Comparison of ENCODE assay signal across 21 cellular contexts in the genomic region with DNA sequence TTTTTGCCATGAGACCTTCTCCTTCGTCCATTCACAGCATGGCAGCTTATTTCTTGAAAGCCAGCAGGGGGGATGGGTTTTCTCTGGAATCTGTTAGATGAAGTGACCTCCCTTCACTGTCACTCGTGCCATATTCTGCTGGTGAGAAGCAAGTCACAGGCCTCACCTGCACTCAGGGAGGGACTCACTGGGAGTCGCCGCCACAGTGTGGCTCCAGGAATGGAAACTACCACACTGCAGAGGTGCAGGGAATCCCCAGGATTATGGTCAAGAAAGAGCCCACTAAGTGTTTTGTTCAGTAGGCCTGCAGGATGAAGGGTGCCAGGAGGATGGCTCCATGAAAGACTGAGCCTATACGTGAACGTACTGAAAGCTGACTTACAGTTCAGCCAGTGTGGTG.
DNase-seq lines count a peak whose midpoint lies in the region; ATAC-seq and TF ChIP-seq lines count a peak whose summit lies in the region.
"Had no signal": no experiment of that assay in that cellular context is flagged by ENCODE, and none has a peak within 500 bp of the region (broad histone marks: within the 10 kb centered on the region; RNA-seq: fewer than 3 reads in every experiment).

No MANE protein-coding gene starts in this region.

- peaks cover 6% of the 10 kb centered on the region; the same call in 1 of the 2 replicates for H3K9me3 Mint-ChIP-seq in WTC11

- no peak overlapping the region for H3K27ac ChIP-seq in right atrium auricular region
- H3K27ac ChIP-seq: GM23248 had no signal

- peak overlapping the region; percentile 39 for H3K27ac Mint-ChIP-seq in WTC11
- H3K27ac Mint-ChIP-seq: CD4-positive, CD25-positive, alpha-beta regulatory T cell; CD8-positive, alpha-beta memory T cell had no signal

- no peaks in the 10 kb centered on the region for H3K27me3 ChIP-seq in right atrium auricular region
- H3K27me3 ChIP-seq: BE2C had no signal

- TF ChIP-seq CTCF in right atrium auricular region (IDR thresholded peaks at IDR 0.05) (no peak), WTC11 (IDR thresholded peaks at IDR 0.05) (no peak)

- CTCF ChIA-PET in WTC11 (lab: Charles Lee): no interaction called here

- no peaks in the 10 kb centered on the region for H3K36me3 ChIP-seq in right atrium auricular region
- H3K36me3 ChIP-seq: BE2C had no signal

- H3K4me3 Mint-ChIP-seq in WTC11: no peak overlapping the region
- H3K4me3 Mint-ChIP-seq: CD4-positive, CD25-positive, alpha-beta regulatory T cell; CD8-positive, alpha-beta memory T cell had no signal

- H3K4me1 Mint-ChIP-seq in WTC11: no peaks in the 10 kb centered on the region
- H3K4me1 Mint-ChIP-seq: CD8-positive, alpha-beta memory T cell had no signal

- intact Hi-C loops in left cardiac atrium (cut with DNase I): no loop called here
- intact Hi-C loops in posterior vena cava (cut with DNase I): no loop called here

- H3K4me3 ChIP-seq in right atrium auricular region: no peak overlapping the region
- H3K4me3 ChIP-seq: GM23248, K562 had no signal

- peak; percentile 42 for DNase-seq in right atrium auricular region (ENCODE audit: low spot score)
- no peak for DNase-seq in left cardiac atrium
- no peak for DNase-seq in WTC11 (ENCODE audit: low spot score)
- DNase-seq in mesenteric fat pad (ENCODE audit: low spot score): peak; percentile 43
- peak; percentile 50 for DNase-seq in posterior vena cava (ENCODE audit: low spot score)
- DNase-seq in GF-D8 (lab: John Stamatoyannopoulos, UW): no peak
- DNase-seq: ACHN; BE2C; C1 segment of cervical spinal cord; CD4-positive, CD25-positive, alpha-beta regulatory T cell; CD8-positive, alpha-beta memory T cell; COR-L47; DMS 273 treated with DMSO at 0.1 percent for 48 hours; DMS53; DND-41; EL; GM23248; IMR-90 had no signal

- ATAC-seq in left cardiac atrium (no peak), WTC11 (no peak), HG02852 (IDR thresholded peaks at IDR 0.05; ENCODE audit: unreplicated experiment) (no peak), HG03135 (IDR thresholded peaks at IDR 0.05; ENCODE audit: unreplicated experiment) (no peak)
- ATAC-seq: K562 had no signal

- no peaks in the 10 kb centered on the region for H3K9me3 ChIP-seq in right atrium auricular region
- H3K9me3 ChIP-seq: BE2C had no signal

- H3K36me3 Mint-ChIP-seq in WTC11: peaks cover 18% of the 10 kb centered on the region

- POLR2A ChIA-PET in WTC11 (lab: Charles Lee): no interaction called here

- no peaks in the 10 kb centered on the region for H3K27me3 Mint-ChIP-seq in WTC11 (ENCODE audit: low read depth)
- H3K27me3 Mint-ChIP-seq: CD4-positive, CD25-positive, alpha-beta regulatory T cell; CD8-positive, alpha-beta memory T cell had no signal

- H3K4me1 ChIP-seq in right atrium auricular region: no peaks in the 10 kb centered on the region
- H3K4me1 ChIP-seq: BE2C had no signal

TF ChIP-seq in WTC11, 78 proteins besides CTCF, POLR2A, EP300 and RAD21:
- TF ChIP-seq ZNF317 (CRISPR knock-in tag; IDR thresholded peaks at IDR 0.05; ENCODE audit: borderline replicate concordance, low read depth) (no peak), ZNF416 (CRISPR knock-in tag; IDR thresholded peaks at IDR 0.05) (no peak), SMAD4 (CRISPR knock-in tag; IDR thresholded peaks at IDR 0.05) (no peak), ZBTB21 (CRISPR knock-in tag; IDR thresholded peaks at IDR 0.05; ENCODE audit: borderline replicate concordance) (no peak), GRHL2 (CRISPR knock-in tag; IDR thresholded peaks at IDR 0.05; ENCODE audit: insufficient replicate concordance, severe bottlenecking) (no peak), SP1 (CRISPR knock-in tag; conservative IDR thresholded peaks at IDR 0.05) (no peak)
- TF ChIP-seq, protein P1, sequence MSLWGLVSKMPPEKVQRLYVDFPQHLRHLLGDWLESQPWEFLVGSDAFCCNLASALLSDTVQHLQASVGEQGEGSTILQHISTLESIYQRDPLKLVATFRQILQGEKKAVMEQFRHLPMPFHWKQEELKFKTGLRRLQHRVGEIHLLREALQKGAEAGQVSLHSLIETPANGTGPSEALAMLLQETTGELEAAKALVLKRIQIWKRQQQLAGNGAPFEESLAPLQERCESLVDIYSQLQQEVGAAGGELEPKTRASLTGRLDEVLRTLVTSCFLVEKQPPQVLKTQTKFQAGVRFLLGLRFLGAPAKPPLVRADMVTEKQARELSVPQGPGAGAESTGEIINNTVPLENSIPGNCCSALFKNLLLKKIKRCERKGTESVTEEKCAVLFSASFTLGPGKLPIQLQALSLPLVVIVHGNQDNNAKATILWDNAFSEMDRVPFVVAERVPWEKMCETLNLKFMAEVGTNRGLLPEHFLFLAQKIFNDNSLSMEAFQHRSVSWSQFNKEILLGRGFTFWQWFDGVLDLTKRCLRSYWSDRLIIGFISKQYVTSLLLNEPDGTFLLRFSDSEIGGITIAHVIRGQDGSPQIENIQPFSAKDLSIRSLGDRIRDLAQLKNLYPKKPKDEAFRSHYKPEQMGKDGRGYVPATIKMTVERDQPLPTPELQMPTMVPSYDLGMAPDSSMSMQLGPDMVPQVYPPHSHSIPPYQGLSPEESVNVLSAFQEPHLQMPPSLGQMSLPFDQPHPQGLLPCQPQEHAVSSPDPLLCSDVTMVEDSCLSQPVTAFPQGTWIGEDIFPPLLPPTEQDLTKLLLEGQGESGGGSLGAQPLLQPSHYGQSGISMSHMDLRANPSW (CRISPR knock-in tag; conservative IDR thresholded peaks at IDR 0.05; ENCODE audit: low read depth): no peak
- TF ChIP-seq, protein P2, sequence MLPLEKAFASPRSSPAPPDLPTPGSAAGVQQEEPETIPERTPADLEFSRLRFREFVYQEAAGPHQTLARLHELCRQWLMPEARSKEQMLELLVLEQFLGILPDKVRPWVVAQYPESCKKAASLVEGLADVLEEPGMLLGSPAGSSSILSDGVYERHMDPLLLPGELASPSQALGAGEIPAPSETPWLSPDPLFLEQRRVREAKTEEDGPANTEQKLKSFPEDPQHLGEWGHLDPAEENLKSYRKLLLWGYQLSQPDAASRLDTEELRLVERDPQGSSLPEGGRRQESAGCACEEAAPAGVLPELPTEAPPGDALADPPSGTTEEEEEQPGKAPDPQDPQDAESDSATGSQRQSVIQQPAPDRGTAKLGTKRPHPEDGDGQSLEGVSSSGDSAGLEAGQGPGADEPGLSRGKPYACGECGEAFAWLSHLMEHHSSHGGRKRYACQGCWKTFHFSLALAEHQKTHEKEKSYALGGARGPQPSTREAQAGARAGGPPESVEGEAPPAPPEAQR (CRISPR knock-in tag; IDR thresholded peaks at IDR 0.05): no peak
- TF ChIP-seq, protein P3, sequence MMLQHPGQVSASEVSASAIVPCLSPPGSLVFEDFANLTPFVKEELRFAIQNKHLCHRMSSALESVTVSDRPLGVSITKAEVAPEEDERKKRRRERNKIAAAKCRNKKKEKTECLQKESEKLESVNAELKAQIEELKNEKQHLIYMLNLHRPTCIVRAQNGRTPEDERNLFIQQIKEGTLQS (CRISPR knock-in tag; conservative IDR thresholded peaks at IDR 0.05): no peak
- TF ChIP-seq, protein P4, sequence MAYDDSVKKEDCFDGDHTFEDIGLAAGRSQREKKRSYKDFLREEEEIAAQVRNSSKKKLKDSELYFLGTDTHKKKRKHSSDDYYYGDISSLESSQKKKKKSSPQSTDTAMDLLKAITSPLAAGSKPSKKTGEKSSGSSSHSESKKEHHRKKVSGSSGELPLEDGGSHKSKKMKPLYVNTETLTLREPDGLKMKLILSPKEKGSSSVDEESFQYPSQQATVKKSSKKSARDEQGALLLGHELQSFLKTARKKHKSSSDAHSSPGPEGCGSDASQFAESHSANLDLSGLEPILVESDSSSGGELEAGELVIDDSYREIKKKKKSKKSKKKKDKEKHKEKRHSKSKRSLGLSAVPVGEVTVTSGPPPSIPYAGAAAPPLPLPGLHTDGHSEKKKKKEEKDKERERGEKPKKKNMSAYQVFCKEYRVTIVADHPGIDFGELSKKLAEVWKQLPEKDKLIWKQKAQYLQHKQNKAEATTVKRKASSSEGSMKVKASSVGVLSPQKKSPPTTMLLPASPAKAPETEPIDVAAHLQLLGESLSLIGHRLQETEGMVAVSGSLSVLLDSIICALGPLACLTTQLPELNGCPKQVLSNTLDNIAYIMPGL (CRISPR knock-in tag; IDR thresholded peaks at IDR 0.05): no peak

Comparison
In these comparisons a context has a peak if more than half of its experiments do, and no peak if none do; other contexts are left out.
1. DNase-seq: peak in right atrium auricular region (single experiment), mesenteric fat pad (single experiment) and posterior vena cava (single experiment); none in left cardiac atrium (single experiment), WTC11 (single experiment) and GF-D8 (single experiment).